8 cellular contexts compared by ENCODE assay signal in the genomic region with DNA sequence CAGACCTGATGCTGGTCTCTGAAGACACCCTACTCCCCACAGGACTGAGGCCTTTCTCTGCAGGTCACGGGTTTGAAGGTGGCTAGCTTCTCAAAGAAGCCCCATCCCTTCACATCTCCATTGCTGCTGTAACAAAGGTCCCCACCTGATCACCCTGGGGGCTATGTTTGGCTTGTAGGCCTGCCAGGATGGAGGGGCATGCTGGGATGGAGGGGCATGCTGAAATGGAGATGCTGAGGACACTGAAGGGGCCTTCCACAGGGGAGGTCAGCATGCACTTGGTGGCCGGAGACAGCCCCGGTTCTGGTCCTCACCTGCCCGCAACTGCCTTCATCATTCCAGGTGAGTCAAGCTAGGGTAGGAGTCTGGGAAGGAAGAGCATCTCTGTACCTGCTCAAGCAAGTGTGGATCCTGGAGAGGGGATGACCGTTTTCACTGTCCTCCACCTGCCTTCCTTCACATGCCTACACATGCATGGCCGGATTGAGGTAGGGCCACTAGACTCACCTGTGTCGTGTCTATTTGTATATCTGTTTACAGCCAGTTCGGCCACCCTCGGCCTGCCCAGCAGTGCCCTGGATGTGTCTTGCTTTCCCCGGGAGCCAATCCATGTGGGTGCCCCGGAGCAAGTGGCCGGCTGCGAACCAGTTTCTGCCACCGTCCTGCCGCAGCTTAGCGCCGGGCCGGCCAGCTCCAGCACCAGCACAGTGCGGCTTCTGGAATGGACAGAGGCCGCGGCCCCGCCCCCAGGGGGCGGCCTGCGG. TPM values are rescaled to one million over a fixed set of nuclear protein-coding genes. Genes with fewer than 3 reads are reported as not detected.
DNase-seq lines count a peak whose midpoint lies in the region.

No MANE protein-coding gene starts in this region.

- peak overlapping the region; percentile 97 for H3K4me3 Mint-ChIP-seq in activated CD4-positive, alpha-beta T cell treated with anti-CD3 and anti-CD28 coated beads, Interleukin-2, amount 10 ng/mL, durations not matched to agents 24 days and 14 days
- H3K4me3 Mint-ChIP-seq in activated CD4-positive, alpha-beta memory T cell treated with anti-CD3 and anti-CD28 coated beads for 36 hours, result peak overlapping the region; percentile 87
- H3K4me3 Mint-ChIP-seq in immature natural killer cell, result peak overlapping the region; percentile 90 to 97 (median 95)

- no peaks in the 10 kb centered on the region for H3K9me3 Mint-ChIP-seq in activated CD4-positive, alpha-beta T cell treated with anti-CD3 and anti-CD28 coated beads, Interleukin-2, amount 10 ng/mL, durations not matched to agents 24 days and 14 days
- H3K9me3 Mint-ChIP-seq in activated CD4-positive, alpha-beta memory T cell treated with anti-CD3 and anti-CD28 coated beads for 36 hours, result no peaks in the 10 kb centered on the region
- H3K9me3 Mint-ChIP-seq in immature natural killer cell, result no peaks in the 10 kb centered on the region

- peaks cover 8% of the 10 kb centered on the region for H3K4me1 Mint-ChIP-seq in activated CD4-positive, alpha-beta T cell treated with anti-CD3 and anti-CD28 coated beads, Interleukin-2, amount 10 ng/mL, durations not matched to agents 24 days and 14 days
- H3K4me1 Mint-ChIP-seq in activated CD4-positive, alpha-beta memory T cell treated with anti-CD3 and anti-CD28 coated beads for 36 hours (ENCODE audit: low read depth), result peaks cover 16% of the 10 kb centered on the region
- H3K4me1 Mint-ChIP-seq in immature natural killer cell, result peaks cover 23 to 24% of the 10 kb centered on the region in 2 donors

- peak overlapping the region; percentile 93 for H3K27ac Mint-ChIP-seq in activated CD4-positive, alpha-beta T cell treated with anti-CD3 and anti-CD28 coated beads, Interleukin-2, amount 10 ng/mL, durations not matched to agents 24 days and 14 days
- H3K27ac Mint-ChIP-seq in activated CD4-positive, alpha-beta memory T cell treated with anti-CD3 and anti-CD28 coated beads for 36 hours, result no peak overlapping the region
- H3K27ac Mint-ChIP-seq in immature natural killer cell, result peak overlapping the region; percentile 50 to 93 (median 72)

- H3K4me3 ChIP-seq in thymus (ENCODE audit: low read length), result peak overlapping the region; percentile 49

- peaks cover 10% of the 10 kb centered on the region for H3K27me3 Mint-ChIP-seq in activated CD4-positive, alpha-beta T cell treated with anti-CD3 and anti-CD28 coated beads, Interleukin-2, amount 10 ng/mL, durations not matched to agents 24 days and 14 days
- H3K27me3 Mint-ChIP-seq in activated CD4-positive, alpha-beta memory T cell treated with anti-CD3 and anti-CD28 coated beads for 36 hours, result peaks cover 11% of the 10 kb centered on the region
- peaks cover 5 to 18% (median 12%) of the 10 kb centered on the region in 3 donors for H3K27me3 Mint-ChIP-seq in immature natural killer cell (ENCODE audit: low read depth in 3 of 3)

- no peaks in the 10 kb centered on the region for H3K4me1 ChIP-seq in thymus (ENCODE audit: control insufficient read depth, insufficient read depth, low read length)

- CTCF ChIA-PET in activated CD4-positive, alpha-beta memory T cell treated with anti-CD3 and anti-CD28 coated beads for 36 hours (lab: Charles Lee), result interaction anchor here (1.7 kb wide), 1 partner anchor 50 kb away, joined by 3 read pairs; no protein-coding TSS in a partner anchor

- peaks cover 12% of the 10 kb centered on the region for H3K27me3 ChIP-seq in thymus (ENCODE audit: control insufficient read depth, insufficient read depth)

- 53% methylated on average over 24 of the region's 24 CpGs for WGBS in thymus

- no peak for DNase-seq in activated CD4-positive, alpha-beta T cell treated with anti-CD3 and anti-CD28 coated beads, Interleukin-2, amount 10 ng/mL, durations not matched to agents 24 days and 14 days
- DNase-seq in activated CD4-positive, alpha-beta T cell treated with anti-CD3 and anti-CD28 coated beads for 48 hours, result no peak
- no peak for DNase-seq in activated CD4-positive, alpha-beta memory T cell treated with anti-CD3 and anti-CD28 coated beads for 36 hours
- DNase-seq in immature natural killer cell (no peak), middle frontal gyrus (ENCODE audit: extremely low spot score, low spot score) (no peak), COR-L47 (lab: John Stamatoyannopoulos, UW) (no peak), ureter (ENCODE audit: low spot score) (no peak)

- H3K27ac ChIP-seq in thymus (ENCODE audit: low read depth), result peak overlapping the region; percentile 40

- intact Hi-C loops in activated CD4-positive, alpha-beta T cell treated with anti-CD3 and anti-CD28 coated beads, Interleukin-2, amount 10 ng/mL, durations not matched to agents 24 days and 14 days (cut with micrococcal nuclease), result loop anchor here (1.0 to 2.0 kb wide), 2 partner anchors 57 to 64 kb away; a partner anchor contains a TSS
- intact Hi-C loops in activated CD4-positive, alpha-beta memory T cell treated with anti-CD3 and anti-CD28 coated beads for 36 hours (cut with micrococcal nuclease), result loop anchor here (1.0 kb wide), 3 partner anchors 56 to 153 kb away; a partner anchor contains a TSS

- peaks cover 5% of the 10 kb centered on the region for H3K36me3 Mint-ChIP-seq in activated CD4-positive, alpha-beta T cell treated with anti-CD3 and anti-CD28 coated beads, Interleukin-2, amount 10 ng/mL, durations not matched to agents 24 days and 14 days (ENCODE audit: low read depth)
- H3K36me3 Mint-ChIP-seq in activated CD4-positive, alpha-beta memory T cell treated with anti-CD3 and anti-CD28 coated beads for 36 hours, result no peaks in the 10 kb centered on the region
- peaks cover 0 to 3% (median 0%) of the 10 kb centered on the region in 3 donors for H3K36me3 Mint-ChIP-seq in immature natural killer cell

- POLR2A ChIA-PET in activated CD4-positive, alpha-beta memory T cell treated with anti-CD3 and anti-CD28 coated beads for 36 hours (lab: Charles Lee), result interaction anchor here (2.2 kb wide), 1 partner anchor 56 kb away, joined by 11 read pairs; a partner anchor contains a TSS

- H3K36me3 ChIP-seq in thymus (ENCODE audit: control insufficient read depth, insufficient read depth), result no peaks in the 10 kb centered on the region

- H3K9me3 ChIP-seq in thymus (ENCODE audit: control insufficient read depth), result no peaks in the 10 kb centered on the region

RNA-seq across cellular contexts. Expression of a gene that starts 6.0 kb away (rescaled TPM):
- total RNA-seq in activated CD4-positive, alpha-beta T cell treated with anti-CD3 and anti-CD28 coated beads, Interleukin-2, amount 10 ng/mL, durations not matched to agents 24 days and 14 days, result 8.8 and 9.9 TPM in 2 replicates
- 1 to 10 TPM; 6.5 to 7.7 TPM for total RNA-seq in activated CD4-positive, alpha-beta memory T cell treated with anti-CD3 and anti-CD28 coated beads for 36 hours
- polyA plus RNA-seq in immature natural killer cell (1 to 10 TPM in 1 of 3 donors, under 1 TPM in 1, not detected in 1; 0.91 to 1.8 TPM), thymus (13.5 TPM)
- total RNA-seq in ureter, result 24.7 TPM

RNA-seq across cellular contexts. Expression of a gene that starts 45.3 kb away (rescaled TPM):
- 0.23 TPM in 1 of 2 replicates, not detected in the other for total RNA-seq in activated CD4-positive, alpha-beta T cell treated with anti-CD3 and anti-CD28 coated beads, Interleukin-2, amount 10 ng/mL, durations not matched to agents 24 days and 14 days
- total RNA-seq in activated CD4-positive, alpha-beta memory T cell treated with anti-CD3 and anti-CD28 coated beads for 36 hours, result under 1 TPM; 0.62 to 0.87 TPM
- polyA plus RNA-seq in immature natural killer cell (not detected), thymus (1.2 TPM)
- total RNA-seq in ureter, result 29.8 TPM

RNA-seq across cellular contexts. Expression of a gene that starts 55.8 kb away (rescaled TPM):
- 206 TPM in 2 replicates for total RNA-seq in activated CD4-positive, alpha-beta T cell treated with anti-CD3 and anti-CD28 coated beads, Interleukin-2, amount 10 ng/mL, durations not matched to agents 24 days and 14 days
- 10 to 100 TPM; 92.9 to 96.8 TPM for total RNA-seq in activated CD4-positive, alpha-beta memory T cell treated with anti-CD3 and anti-CD28 coated beads for 36 hours
- polyA plus RNA-seq in immature natural killer cell (10 to 100 TPM; 18.7 to 43.7 (median 25.4) TPM), thymus (180 TPM)
- 192 TPM for total RNA-seq in ureter

Comparison
In these comparisons a context has a peak if more than half of its experiments do, and no peak if none do; other contexts are left out.
1. RNA of a gene that starts 45.3 kb away (total RNA-seq): 29.8 TPM in ureter (single experiment); 0.62 to 0.87 TPM in activated CD4-positive, alpha-beta memory T cell treated with anti-CD3 and anti-CD28 coated beads for 36 hours and 0.23 TPM in activated CD4-positive, alpha-beta T cell treated with anti-CD3 and anti-CD28 coated beads, Interleukin-2, amount 10 ng/mL, durations not matched to agents 24 days and 14 days; every median in the first group is over 10 times any median in the second.
2. Peak in every context shown above with its lines, with median percentiles within 50 percentile points of each other: H3K4me3 Mint-ChIP-seq.